Comparison of ENCODE assay signal across 10 cellular contexts in genomic region chr11:100739636-100740035, GRCh38. TPM values are rescaled to one million over a fixed set of nuclear protein-coding genes. Genes with fewer than 3 reads are reported as not detected.
DNase-seq lines count a peak whose midpoint lies in the region; ATAC-seq, FAIRE-seq and TF ChIP-seq lines count a peak whose summit lies in the region.
"Had no signal": no experiment of that assay in that cellular context is flagged by ENCODE, and none has a peak within 500 bp of the region (broad histone marks: within the 10 kb centered on the region; RNA-seq: fewer than 3 reads in every experiment).

No MANE protein-coding gene starts in this region.

- peak; percentile 46 for DNase-seq in HFFc6
- peak in 2 of 4 donors; percentile 20 to 32 for DNase-seq in body of pancreas
- DNase-seq in kidney glomerular epithelial cell (lab: John Stamatoyannopoulos, UW), result peak; percentile 84
- DNase-seq in stomach, result peak; percentile 47
- no peak for DNase-seq in small intestine
- no peak for DNase-seq in stimulated activated naive CD8-positive, alpha-beta T cell treated with anti-CD3 and anti-CD28 coated beads, Interleukin-15, amount 100 ng/mL, for 72 hours
- no peak for DNase-seq in SIG-M5 treated with dmso at 0.1 percent for 504 hours (lab: John Stamatoyannopoulos, UW; ENCODE audit: unreplicated experiment)
- DNase-seq: activated gamma-delta T cell treated with Interleukin-2 at 50 U/mL for 16 hours, NCI-H1105 had no signal

- TF ChIP-seq POLR2A in body of pancreas (IDR thresholded peaks at IDR 0.05), result no peak
- no peak for TF ChIP-seq POLR2A in stomach (IDR thresholded peaks at IDR 0.05)

- H3K27ac ChIP-seq in body of pancreas (peak overlapping the region in 1 of 4 donors; percentile 16), stomach (peak overlapping the region in 4 of 5 donors; percentile 36 to 62 (median 48)), small intestine (ENCODE audit: low read depth in 1 of 2, low read length in 1 of 2) (no peak overlapping the region)

- H3K27me3 ChIP-seq in body of pancreas, result no peaks in the 10 kb centered on the region
- H3K27me3 ChIP-seq in stomach, result no peaks in the 10 kb centered on the region
- no peaks in the 10 kb centered on the region for H3K27me3 ChIP-seq in small intestine (ENCODE audit: control insufficient read depth in 2 of 2, insufficient read depth in 2 of 2, low read length in 2 of 2)

- H3K4me1 Mint-ChIP-seq in HFFc6 (ENCODE audit: low read depth), result peaks cover 16% of the 10 kb centered on the region
- no peaks in the 10 kb centered on the region for H3K4me1 Mint-ChIP-seq in stimulated activated naive CD8-positive, alpha-beta T cell treated with anti-CD3 and anti-CD28 coated beads, Interleukin-15, amount 100 ng/mL, for 72 hours

- H3K4me3 ChIP-seq in body of pancreas (no peak overlapping the region), stomach (no peak overlapping the region), small intestine (ENCODE audit: low read depth in 1 of 2, low read length in 2 of 2) (no peak overlapping the region)

- no peak for TF ChIP-seq EP300 in stomach (IDR thresholded peaks at IDR 0.05)

- no peak for FAIRE-seq in small intestine (lab: Jason Lieb, UNC)

- H3K36me3 ChIP-seq in body of pancreas (replicated peaks in 1 of 2; ENCODE audit: insufficient read depth in 1 of 2, low read depth in 2 of 2) (no peaks in the 10 kb centered on the region), stomach (no peaks in the 10 kb centered on the region), small intestine (ENCODE audit: control insufficient read depth in 2 of 2, insufficient read depth in 2 of 2, low read length in 2 of 2) (no peaks in the 10 kb centered on the region)

- intact Hi-C loops in body of pancreas (cut with DNase I) (no loop called here), stomach (cut with DNase I; ENCODE audit: low total_unique reads) (no loop called here)

- peak; percentile 50 for ATAC-seq in body of pancreas
- ATAC-seq in HG02759 (IDR thresholded peaks at IDR 0.05; ENCODE audit: unreplicated experiment), result no peak
- no peak for ATAC-seq in stimulated activated naive CD8-positive, alpha-beta T cell treated with anti-CD3 and anti-CD28 coated beads, Interleukin-15, amount 100 ng/mL, for 72 hours

- TF ChIP-seq CTCF in HFFc6 (IDR thresholded peaks at IDR 0.05) (no peak), body of pancreas (IDR thresholded peaks at IDR 0.05) (no peak), stomach (IDR thresholded peaks at IDR 0.05) (no peak)

- no peaks in the 10 kb centered on the region for H3K36me3 Mint-ChIP-seq in HFFc6 (ENCODE audit: low read depth)

- H3K9me3 Mint-ChIP-seq in HFFc6, result no peaks in the 10 kb centered on the region
- no peaks in the 10 kb centered on the region for H3K9me3 Mint-ChIP-seq in stimulated activated naive CD8-positive, alpha-beta T cell treated with anti-CD3 and anti-CD28 coated beads, Interleukin-15, amount 100 ng/mL, for 72 hours

- no peak overlapping the region for H3K4me3 Mint-ChIP-seq in HFFc6
- H3K4me3 Mint-ChIP-seq in stimulated activated naive CD8-positive, alpha-beta T cell treated with anti-CD3 and anti-CD28 coated beads, Interleukin-15, amount 100 ng/mL, for 72 hours, result no peak overlapping the region

- H3K9me3 ChIP-seq in body of pancreas (no peaks in the 10 kb centered on the region), stomach (no peaks in the 10 kb centered on the region), small intestine (ENCODE audit: control insufficient read depth, low read depth) (no peaks in the 10 kb centered on the region)

- 18 to 26% methylated on average over 3 of the region's 3 CpGs for WGBS in body of pancreas, 2 donors
- WGBS in stomach, 5 donors, result 19 to 40% (median 29%) methylated on average over 3 of the region's 3 CpGs
- 56 to 79% (median 62%) methylated on average over 3 of the region's 3 CpGs for WGBS in small intestine, 3 donors

- no peaks in the 10 kb centered on the region; the same call in 1 of the 2 replicates for H3K27me3 Mint-ChIP-seq in HFFc6 (ENCODE audit: insufficient read depth)
- no peaks in the 10 kb centered on the region for H3K27me3 Mint-ChIP-seq in stimulated activated naive CD8-positive, alpha-beta T cell treated with anti-CD3 and anti-CD28 coated beads, Interleukin-15, amount 100 ng/mL, for 72 hours

- H3K4me1 ChIP-seq in body of pancreas (peaks cover 17% of the 10 kb centered on the region), stomach (peaks cover 13 to 64% (median 38%) of the 10 kb centered on the region in 4 donors), small intestine (ENCODE audit: control insufficient read depth in 2 of 2, insufficient read depth in 1 of 2, low read depth in 1 of 2, low read length in 1 of 2) (peaks cover 0 to 4% of the 10 kb centered on the region in 2 donors)

- H3K27ac Mint-ChIP-seq in HFFc6, result no peak overlapping the region; the same call in 1 of the 2 replicates
- no peak overlapping the region for H3K27ac Mint-ChIP-seq in stimulated activated naive CD8-positive, alpha-beta T cell treated with anti-CD3 and anti-CD28 coated beads, Interleukin-15, amount 100 ng/mL, for 72 hours

RNA-seq across cellular contexts. Expression of gene ARHGAP42, which starts 52.5 kb away (rescaled TPM):
- total RNA-seq in HFFc6 (2021; fragmentation: NEBNext Ultra II Directional; extraction: Animal tissue kit (Norgen Biotek cat#: 25700)), result 1 to 10 TPM; 1.1 to 3.1 (median 2.3) TPM
- total RNA-seq in body of pancreas (1 to 10 TPM; 3.6 to 4.7 TPM), stomach (100 to 1,000 TPM in 1 of 5 donors, 10 to 100 TPM in 4; 27.4 to 119 (median 64.5) TPM)
- polyA plus RNA-seq in stomach (10 to 100 TPM in 1 of 3 donors, 1 to 10 TPM in 2; 2.3 to 17.4 (median 7.4) TPM), small intestine (10 to 100 TPM in 2 of 3 donors, 1 to 10 TPM in 1; 4.3 to 17.0 (median 14.3) TPM)

Comparison
In these comparisons a context has a peak if more than half of its experiments do, and no peak if none do; other contexts are left out.
1. DNase-seq: peak in HFFc6 (single experiment), kidney glomerular epithelial cell (single experiment) and stomach (single experiment); none in small intestine (single experiment), stimulated activated naive CD8-positive, alpha-beta T cell treated with anti-CD3 and anti-CD28 coated beads, Interleukin-15, amount 100 ng/mL, for 72 hours (0 of 2) and SIG-M5 treated with dmso at 0.1 percent for 504 hours (single experiment).
2. H3K27ac ChIP-seq: peak in stomach (4 of 5); none in small intestine (0 of 2).
3. RNA of gene ARHGAP42, which starts 52.5 kb away (total RNA-seq): 27.4 to 119 TPM in stomach; 3.6 to 4.7 TPM in body of pancreas and 1.1 to 3.1 TPM in HFFc6; every median in the first group is over 4 times any median in the second.